8 cellular contexts compared by ENCODE assay signal in the genomic region with DNA sequence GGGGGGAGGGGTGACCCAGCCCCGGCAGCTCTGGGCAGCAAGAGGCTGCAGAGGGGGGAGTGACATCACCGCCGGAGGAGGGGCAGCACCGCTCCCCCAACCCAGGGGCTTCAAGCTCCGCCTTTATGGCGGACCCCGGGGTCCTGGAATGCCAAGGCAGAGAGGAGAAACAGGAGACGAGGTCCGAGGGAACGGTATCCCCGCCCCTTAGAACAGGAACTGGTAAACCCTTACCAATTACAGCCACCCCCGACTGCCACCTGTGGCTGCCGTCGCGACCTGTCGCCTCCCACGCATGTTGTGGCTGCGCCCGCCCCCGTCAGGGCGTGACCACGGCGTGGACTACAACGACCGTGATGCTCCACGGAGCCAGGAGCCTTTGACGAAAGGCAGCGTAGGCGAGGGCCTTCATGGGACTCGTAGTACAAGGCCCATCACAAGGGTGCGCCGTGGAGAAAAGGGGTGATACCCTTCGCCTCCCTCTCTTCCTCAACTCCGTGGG. TPM values are rescaled to one million over a fixed set of nuclear protein-coding genes. Genes with fewer than 3 reads are reported as not detected.
DNase-seq lines count a peak whose midpoint lies in the region; ATAC-seq and TF ChIP-seq lines count a peak whose summit lies in the region.

No MANE protein-coding gene starts in this region.

- no TSS peak for BruUV-seq in A673 (replicated peaks; lab: Mats Ljungman, UMichigan)

- H3K27ac Mint-ChIP-seq in activated T-cell treated with anti-CD3 and anti-CD28 coated beads, Interleukin-2, amount 50 U/mL, for 72 hours, result peak overlapping the region; percentile 96
- peak overlapping the region; percentile 83 to 84 for H3K27ac Mint-ChIP-seq in natural killer cell
- H3K27ac Mint-ChIP-seq in stimulated activated effector memory CD8-positive, alpha-beta T cell treated with anti-CD3 and anti-CD28 coated beads, Interleukin-12 subunit alpha, Interleukin-12 subunit beta, amount 100 ng/mL, for 72 hours, result peak overlapping the region; percentile 94

- no peaks in the 10 kb centered on the region for H3K9me2 ChIP-seq in OCI-LY1 (ENCODE audit: low read depth, low read length)

- TF ChIP-seq CTCF in A673 (conservative IDR thresholded peaks at IDR 0.05; ENCODE audit: low read depth, low read length) (no peak), OCI-LY1 (IDR thresholded peaks at IDR 0.05; ENCODE audit: low read length) (no peak), fibroblast of mammary gland (conservative IDR thresholded peaks at IDR 0.05; ENCODE audit: control insufficient read depth, insufficient read depth, low read depth, low read length) (no peak), natural killer cell (IDR thresholded peaks at IDR 0.05) (no peak)

- H3K4me3 ChIP-seq in A673 (ENCODE audit: low read depth, low read length, poor library complexity, severe bottlenecking), result peak overlapping the region; percentile 42
- H3K4me3 ChIP-seq in OCI-LY1 (ENCODE audit: low read depth, low read length, poor library complexity, severe bottlenecking), result peak overlapping the region; percentile 69
- H3K4me3 ChIP-seq in fibroblast of mammary gland (ENCODE audit: control insufficient read depth, low read depth, low read length), result peak overlapping the region; percentile 52

- H3K27me3 Mint-ChIP-seq in activated T-cell treated with anti-CD3 and anti-CD28 coated beads, Interleukin-2, amount 50 U/mL, for 72 hours (ENCODE audit: low read depth), result peaks cover 52% of the 10 kb centered on the region
- peaks cover 47 to 49% of the 10 kb centered on the region in 2 donors for H3K27me3 Mint-ChIP-seq in natural killer cell (ENCODE audit: low read depth in 2 of 2)

- H3K27ac ChIP-seq in A673 (ENCODE audit: low read depth, low read length, poor library complexity, severe bottlenecking), result peak overlapping the region; percentile 48
- H3K27ac ChIP-seq in OCI-LY1 (ENCODE audit: low read depth, low read length, poor library complexity, severe bottlenecking), result peak overlapping the region; percentile 87

- H3K4me1 ChIP-seq in A673 (ENCODE audit: insufficient read depth, low read length, poor library complexity, severe bottlenecking) (peaks cover 9% of the 10 kb centered on the region), OCI-LY1 (ENCODE audit: insufficient read depth, low read length, severe bottlenecking) (peaks cover 54% of the 10 kb centered on the region)

- H3K27me3 ChIP-seq in A673 (replicated peaks; ENCODE audit: insufficient read depth, low read depth, low read length, poor library complexity), result peaks cover 3% of the 10 kb centered on the region
- H3K27me3 ChIP-seq in OCI-LY1 (ENCODE audit: insufficient read depth, low read length), result no peaks in the 10 kb centered on the region

- peak overlapping the region; percentile 87 for H3K4me2 ChIP-seq in OCI-LY1 (ENCODE audit: low read length)

- DNase-seq in A673 (ENCODE audit: low spot score) (peak; percentile 91), fibroblast of mammary gland (ENCODE audit: low read depth) (peak; percentile 84), natural killer cell (peak; percentile 74)
- peak; percentile 96 to 97 for DNase-seq in activated T-cell treated with anti-CD3 and anti-CD28 coated beads, Interleukin-2, amount 50 U/mL, for 72 hours
- peak; percentile 76 to 94 for DNase-seq in stimulated activated effector memory CD8-positive, alpha-beta T cell treated with anti-CD3 and anti-CD28 coated beads, Interleukin-12 subunit alpha, Interleukin-12 subunit beta, amount 100 ng/mL, for 72 hours (ENCODE audit: low spot score in 2 of 2)

- no peak overlapping the region for H2AFZ ChIP-seq in OCI-LY1 (ENCODE audit: low read length)

- no peaks in the 10 kb centered on the region for H4K20me1 ChIP-seq in OCI-LY1 (ENCODE audit: insufficient read depth, low read length)

- ATAC-seq in GM18867 (IDR thresholded peaks at IDR 0.05; ENCODE audit: unreplicated experiment) (peak; percentile 44), HG03342 (IDR thresholded peaks at IDR 0.05; ENCODE audit: unreplicated experiment) (peak; percentile 37), natural killer cell (peak; percentile 79 to 86 (median 79))
- peak; percentile 56 to 57 for ATAC-seq in activated T-cell treated with anti-CD3 and anti-CD28 coated beads, Interleukin-2, amount 50 U/mL, for 72 hours (replicated peaks in 1 of 2)
- peak; percentile 77 for ATAC-seq in stimulated activated effector memory CD8-positive, alpha-beta T cell treated with anti-CD3 and anti-CD28 coated beads, Interleukin-12 subunit alpha, Interleukin-12 subunit beta, amount 100 ng/mL, for 72 hours

- H3F3A ChIP-seq in OCI-LY1 (ENCODE audit: insufficient read depth, low read length), result peaks cover 4% of the 10 kb centered on the region; the same call in 1 of the 2 replicates

- CTCF ChIA-PET in A673 (lab: Charles Lee), result no interaction called here

- H3K79me2 ChIP-seq in OCI-LY1 (ENCODE audit: insufficient read depth, low read length), result no peaks in the 10 kb centered on the region

- intact Hi-C loops in A673 (cut with micrococcal nuclease; ENCODE audit: unreplicated experiment) (no loop called here), natural killer cell (cut with micrococcal nuclease) (no loop called here)

- H3K9me3 ChIP-seq in A673 (ENCODE audit: low read depth, low read length, poor library complexity, severe bottlenecking) (no peaks in the 10 kb centered on the region), OCI-LY1 (ENCODE audit: low read length) (no peaks in the 10 kb centered on the region)

- peak overlapping the region; percentile 72 to 94 for H3K4me3 Mint-ChIP-seq in activated T-cell treated with anti-CD3 and anti-CD28 coated beads, Interleukin-2, amount 50 U/mL, for 72 hours
- peak overlapping the region; percentile 88 for H3K4me3 Mint-ChIP-seq in natural killer cell
- H3K4me3 Mint-ChIP-seq in stimulated activated effector memory CD8-positive, alpha-beta T cell treated with anti-CD3 and anti-CD28 coated beads, Interleukin-12 subunit alpha, Interleukin-12 subunit beta, amount 100 ng/mL, for 72 hours, result peak overlapping the region; percentile 83

- peaks cover 0 to 5% of the 10 kb centered on the region in 2 donors for H3K9me3 Mint-ChIP-seq in activated T-cell treated with anti-CD3 and anti-CD28 coated beads, Interleukin-2, amount 50 U/mL, for 72 hours
- H3K9me3 Mint-ChIP-seq in natural killer cell, result peaks cover 0 to 4% of the 10 kb centered on the region in 2 donors
- peaks cover 5% of the 10 kb centered on the region for H3K9me3 Mint-ChIP-seq in stimulated activated effector memory CD8-positive, alpha-beta T cell treated with anti-CD3 and anti-CD28 coated beads, Interleukin-12 subunit alpha, Interleukin-12 subunit beta, amount 100 ng/mL, for 72 hours

- H3K36me3 ChIP-seq in A673 (ENCODE audit: insufficient read depth, low read length, poor library complexity, severe bottlenecking) (no peaks in the 10 kb centered on the region), OCI-LY1 (ENCODE audit: insufficient read depth, low read length) (peaks cover 34% of the 10 kb centered on the region)

- peaks cover 61% of the 10 kb centered on the region for H3K4me1 Mint-ChIP-seq in activated T-cell treated with anti-CD3 and anti-CD28 coated beads, Interleukin-2, amount 50 U/mL, for 72 hours (ENCODE audit: low read depth)
- H3K4me1 Mint-ChIP-seq in natural killer cell, result peaks cover 36 to 57% of the 10 kb centered on the region in 2 donors
- H3K4me1 Mint-ChIP-seq in stimulated activated effector memory CD8-positive, alpha-beta T cell treated with anti-CD3 and anti-CD28 coated beads, Interleukin-12 subunit alpha, Interleukin-12 subunit beta, amount 100 ng/mL, for 72 hours, result peaks cover 69% of the 10 kb centered on the region

- H3K36me3 Mint-ChIP-seq in activated T-cell treated with anti-CD3 and anti-CD28 coated beads, Interleukin-2, amount 50 U/mL, for 72 hours (ENCODE audit: insufficient read depth in 2 of 2), result peaks cover 13 to 22% of the 10 kb centered on the region in 2 donors
- peaks cover 11% of the 10 kb centered on the region for H3K36me3 Mint-ChIP-seq in natural killer cell
- H3K36me3 Mint-ChIP-seq in stimulated activated effector memory CD8-positive, alpha-beta T cell treated with anti-CD3 and anti-CD28 coated beads, Interleukin-12 subunit alpha, Interleukin-12 subunit beta, amount 100 ng/mL, for 72 hours, result peaks cover 47% of the 10 kb centered on the region

- POLR2A ChIA-PET in A673 (lab: Charles Lee; ENCODE audit: low non-redundant PET), result interaction anchor here (0.5 kb wide), 1 partner anchor 14 kb away, joined by 8 read pairs; no protein-coding TSS in a partner anchor

- H3K9ac ChIP-seq in OCI-LY1 (ENCODE audit: low read length), result peak overlapping the region; percentile 61

RNA-seq across cellular contexts. Expression of gene KCNC3, which starts 4.1 kb away (rescaled TPM):
- 6.4 and 6.7 TPM in 2 replicates for total RNA-seq in A673 (2021)
- 1 to 10 TPM; 5.2 to 8.3 TPM for total RNA-seq in activated T-cell treated with anti-CD3 and anti-CD28 coated beads, Interleukin-2, amount 50 U/mL, for 72 hours
- 1 to 10 TPM in 1 of 3 donors, under 1 TPM in 2; 0.57 to 3.2 (median 0.68) TPM for total RNA-seq in natural killer cell

RNA-seq across cellular contexts. Expression of gene NAPSA, which starts 32.2 kb away (rescaled TPM):
- total RNA-seq in A673 (2021), result 0.47 and 0.63 TPM in 2 replicates
- total RNA-seq in activated T-cell treated with anti-CD3 and anti-CD28 coated beads, Interleukin-2, amount 50 U/mL, for 72 hours, result 10 to 100 TPM; 43.2 to 53.3 TPM
- total RNA-seq in natural killer cell, result 1 to 10 TPM in 1 of 3 donors, under 1 TPM in 2; 0.94 to 1.3 (median 0.95) TPM

RNA-seq across cellular contexts. Expression of gene NR1H2, which starts 43.0 kb away (rescaled TPM):
- total RNA-seq in A673 (2021) (42.7 and 45.0 TPM in 2 replicates), natural killer cell (100 to 1,000 TPM; 185 to 217 (median 211) TPM)
- 10 to 100 TPM; 68.2 to 80.1 TPM for total RNA-seq in activated T-cell treated with anti-CD3 and anti-CD28 coated beads, Interleukin-2, amount 50 U/mL, for 72 hours

RNA-seq across cellular contexts. Expression of gene POLD1, which starts 50.9 kb away (rescaled TPM):
- total RNA-seq in A673 (2021) (143 and 155 TPM in 2 replicates), natural killer cell (10 to 100 TPM; 26.1 to 32.0 (median 30.2) TPM)
- 100 to 1,000 TPM; 133 to 162 TPM for total RNA-seq in activated T-cell treated with anti-CD3 and anti-CD28 coated beads, Interleukin-2, amount 50 U/mL, for 72 hours

Comparison
In these comparisons a context has a peak if more than half of its experiments do, and no peak if none do; other contexts are left out.
1. Peak in every context shown above with its lines: DNase-seq, ATAC-seq, H3K4me3 ChIP-seq and H3K27ac ChIP-seq.
2. RNA of gene NAPSA, which starts 32.2 kb away (total RNA-seq): 43.2 to 53.3 TPM in activated T-cell treated with anti-CD3 and anti-CD28 coated beads, Interleukin-2, amount 50 U/mL, for 72 hours; 0.94 to 1.3 TPM in natural killer cell and 0.47 to 0.63 TPM in A673; every median in the first group is over 10 times any median in the second.